ENCODE assay signal across 18 cellular contexts in genomic region chr6:18214003-18214402, GRCh38. TPM values are rescaled to one million over a fixed set of nuclear protein-coding genes. Genes with fewer than 3 reads are reported as not detected.
DNase-seq lines count a peak whose midpoint lies in the region; ATAC-seq and FAIRE-seq lines count a peak whose summit lies in the region.
"Had no signal": no experiment of that assay in that cellular context is flagged by ENCODE, and none has a peak within 500 bp of the region (broad histone marks: within the 10 kb centered on the region; RNA-seq: fewer than 3 reads in every experiment).

No MANE protein-coding gene starts in this region.

- H3K36me3 Mint-ChIP-seq in CD4-positive, CD25-positive, alpha-beta regulatory T cell, result peaks cover 60% of the 10 kb centered on the region
- peaks cover 59% of the 10 kb centered on the region for H3K36me3 Mint-ChIP-seq in activated T-helper 17 cell treated with anti-CD3 and anti-CD28 coated beads, Interleukin-2, amount 50 U/mL, for 72 hours (ENCODE audit: low read depth)

- H3K4me1 ChIP-seq in CD4-positive, CD25-positive, alpha-beta regulatory T cell (ENCODE audit: control insufficient read depth, insufficient read depth, low read length, poor library complexity, severe bottlenecking), result no peaks in the 10 kb centered on the region
- H3K4me1 ChIP-seq: BE2C, SJCRH30 had no signal

- H3K27ac ChIP-seq in CD4-positive, CD25-positive, alpha-beta regulatory T cell (ENCODE audit: insufficient read depth, low read length, poor library complexity, severe bottlenecking), result no peak overlapping the region
- H3K27ac ChIP-seq: SJCRH30, WERI-Rb-1 had no signal

- no peak overlapping the region for H3K4me3 ChIP-seq in CD4-positive, CD25-positive, alpha-beta regulatory T cell (ENCODE audit: low read depth, low read length)
- H3K4me3 ChIP-seq: SJCRH30 had no signal

- H3K27ac Mint-ChIP-seq in CD4-positive, CD25-positive, alpha-beta regulatory T cell, result peak overlapping the region in 2 of 3 donors; percentile 67 to 91
- H3K27ac Mint-ChIP-seq in activated T-helper 17 cell treated with anti-CD3 and anti-CD28 coated beads, Interleukin-2, amount 50 U/mL, for 72 hours, result peak overlapping the region; percentile 50

- no peaks in the 10 kb centered on the region for H3K9me3 Mint-ChIP-seq in CD4-positive, CD25-positive, alpha-beta regulatory T cell
- no peaks in the 10 kb centered on the region for H3K9me3 Mint-ChIP-seq in activated T-helper 17 cell treated with anti-CD3 and anti-CD28 coated beads, Interleukin-2, amount 50 U/mL, for 72 hours

- H3K36me3 ChIP-seq in CD4-positive, CD25-positive, alpha-beta regulatory T cell (ENCODE audit: control insufficient read depth, insufficient read depth, low read length), result peaks cover 19% of the 10 kb centered on the region
- H3K36me3 ChIP-seq: BE2C, SJCRH30 had no signal

- peaks cover 5 to 13% (median 11%) of the 10 kb centered on the region in 4 donors for H3K4me1 Mint-ChIP-seq in CD4-positive, CD25-positive, alpha-beta regulatory T cell
- H3K4me1 Mint-ChIP-seq in activated T-helper 17 cell treated with anti-CD3 and anti-CD28 coated beads, Interleukin-2, amount 50 U/mL, for 72 hours, result peaks cover 15% of the 10 kb centered on the region

- peak overlapping the region in 1 of 4 donors; percentile 65 for H3K4me3 Mint-ChIP-seq in CD4-positive, CD25-positive, alpha-beta regulatory T cell
- peak overlapping the region; percentile 61 for H3K4me3 Mint-ChIP-seq in activated T-helper 17 cell treated with anti-CD3 and anti-CD28 coated beads, Interleukin-2, amount 50 U/mL, for 72 hours

- DNase-seq in CD4-positive, CD25-positive, alpha-beta regulatory T cell, result no peak
- DNase-seq in GM18507 (ENCODE audit: extremely low spot score, insufficient read length, low read depth) (no peak), T1000 (lab: John Stamatoyannopoulos, UW) (no peak), HTR-8/SVneo (ENCODE audit: insufficient read length, low spot score) (no peak), GM03348 (ENCODE audit: low spot score) (no peak), NCI-H1105 (lab: John Stamatoyannopoulos, UW) (no peak)
- DNase-seq: activated effector memory CD4-positive, alpha-beta T cell treated with Interleukin-2 at 50 U/mL for 16 hours; BE2C; cerebellar nuclear complex; midbrain; NCI-H774; SJCRH30; stimulated activated CD4-positive, alpha-beta T cell treated with anti-CD3 and anti-CD28 coated beads, Interleukin-1b, Interleukin-23, amount 100 ng/mL, for 48 hours; WERI-Rb-1 had no signal

- FAIRE-seq in GM18507 (lab: Jason Lieb, UNC) (peak; percentile 62), HTR-8/SVneo (lab: Jason Lieb, UNC) (no peak)
- FAIRE-seq: G401.6 had no signal

- no peaks in the 10 kb centered on the region for H3K27me3 Mint-ChIP-seq in CD4-positive, CD25-positive, alpha-beta regulatory T cell
- H3K27me3 Mint-ChIP-seq in activated T-helper 17 cell treated with anti-CD3 and anti-CD28 coated beads, Interleukin-2, amount 50 U/mL, for 72 hours, result no peaks in the 10 kb centered on the region

- no peaks in the 10 kb centered on the region for H3K9me3 ChIP-seq in CD4-positive, CD25-positive, alpha-beta regulatory T cell (ENCODE audit: control insufficient read depth in 2 of 2, low read length in 2 of 2)
- H3K9me3 ChIP-seq: BE2C, SJCRH30 had no signal

- no peak for ATAC-seq in CD4-positive, CD25-positive, alpha-beta regulatory T cell (ENCODE audit: low read depth in 2 of 2)
- peak; percentile 27 for ATAC-seq in HG02973 (IDR thresholded peaks at IDR 0.05; ENCODE audit: unreplicated experiment)
- peak; percentile 57 for ATAC-seq in activated T-helper 17 cell treated with anti-CD3 and anti-CD28 coated beads, Interleukin-2, amount 50 U/mL, for 72 hours (replicated peaks)
- ATAC-seq: esophagus mucosa had no signal

- H3K27me3 ChIP-seq in CD4-positive, CD25-positive, alpha-beta regulatory T cell (ENCODE audit: control insufficient read depth, insufficient read depth, low read length), result no peaks in the 10 kb centered on the region
- H3K27me3 ChIP-seq: BE2C, SJCRH30 had no signal

RNA-seq across cellular contexts. Expression of gene DEK, which starts 50.3 kb away (rescaled TPM):
- 75.3 TPM for total RNA-seq in CD4-positive, CD25-positive, alpha-beta regulatory T cell
- polyA plus RNA-seq in CD4-positive, CD25-positive, alpha-beta regulatory T cell, result 10 to 100 TPM; 34.9 to 73.1 (median 66.9) TPM
- 100 to 1,000 TPM; 111 to 132 TPM for total RNA-seq in activated T-helper 17 cell treated with anti-CD3 and anti-CD28 coated beads, Interleukin-2, amount 50 U/mL, for 72 hours

RNA-seq across cellular contexts. Expression of gene KDM1B, which starts 58.8 kb away (rescaled TPM):
- 13.1 TPM for total RNA-seq in CD4-positive, CD25-positive, alpha-beta regulatory T cell
- 1 to 10 TPM in 3 of 4 donors, under 1 TPM in 1; 0.94 to 3.2 (median 2.2) TPM for polyA plus RNA-seq in CD4-positive, CD25-positive, alpha-beta regulatory T cell
- total RNA-seq in activated T-helper 17 cell treated with anti-CD3 and anti-CD28 coated beads, Interleukin-2, amount 50 U/mL, for 72 hours, result 1 to 10 TPM; 5.5 to 8.7 TPM

RNA-seq across cellular contexts. Expression of gene TPMT, which starts 59.1 kb away (rescaled TPM):
- total RNA-seq in CD4-positive, CD25-positive, alpha-beta regulatory T cell, result 8.3 TPM
- 10 to 100 TPM; 13.0 to 19.4 (median 15.1) TPM for polyA plus RNA-seq in CD4-positive, CD25-positive, alpha-beta regulatory T cell
- total RNA-seq in activated T-helper 17 cell treated with anti-CD3 and anti-CD28 coated beads, Interleukin-2, amount 50 U/mL, for 72 hours, result 1 to 10 TPM; 5.3 to 8.2 TPM

Comparison
In these comparisons a context has a peak if more than half of its experiments do, and no peak if none do; other contexts are left out.
1. ATAC-seq: peak in HG02973 (single experiment) and activated T-helper 17 cell treated with anti-CD3 and anti-CD28 coated beads, Interleukin-2, amount 50 U/mL, for 72 hours (single experiment); none in CD4-positive, CD25-positive, alpha-beta regulatory T cell (0 of 2).